In the genomic region with DNA sequence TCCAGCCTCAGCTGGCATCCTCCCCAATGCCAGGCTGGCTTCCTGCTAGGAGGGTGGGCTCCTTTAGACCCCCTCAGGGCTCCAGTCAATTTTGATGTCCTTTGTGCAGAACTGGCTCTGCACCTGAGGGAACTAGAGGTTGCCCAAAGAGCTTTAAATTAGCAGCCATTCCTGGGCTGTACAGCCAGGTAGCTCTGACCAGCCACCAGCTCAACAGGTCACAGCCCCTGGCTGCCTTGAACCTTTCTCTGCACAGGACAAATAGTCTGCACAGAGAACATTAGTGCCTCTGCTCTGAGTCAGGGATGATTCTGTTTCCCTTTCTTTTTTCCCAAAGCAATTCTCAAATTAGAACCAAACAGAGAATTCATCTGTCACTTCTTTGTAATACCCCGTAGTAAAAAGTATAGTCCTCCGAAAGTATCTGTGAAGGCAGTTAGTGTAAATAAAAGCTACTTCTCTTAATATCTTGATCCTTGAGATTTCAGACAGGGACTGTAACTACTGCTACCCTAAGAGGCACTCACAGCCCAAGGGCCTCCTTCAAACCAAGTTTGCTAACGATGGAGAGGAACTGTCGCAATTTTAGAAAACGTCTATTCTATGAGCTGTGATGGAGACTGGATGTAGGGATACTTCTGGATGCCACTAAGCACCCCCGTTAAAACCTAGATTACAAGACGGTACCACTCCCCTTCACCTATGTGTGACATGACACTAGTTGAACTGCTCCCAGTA, we compare ENCODE assay signal across 13 cellular contexts. TPM values are rescaled to one million over a fixed set of nuclear protein-coding genes. Genes with fewer than 3 reads are reported as not detected.
DNase-seq lines count a peak whose midpoint lies in the region; ATAC-seq, FAIRE-seq and TF ChIP-seq lines count a peak whose summit lies in the region.
"Had no signal": no experiment of that assay in that cellular context is flagged by ENCODE, and none has a peak within 500 bp of the region (broad histone marks: within the 10 kb centered on the region; RNA-seq: fewer than 3 reads in every experiment).

No MANE protein-coding gene starts in this region.

- no peak for ATAC-seq in thoracic aorta (ENCODE audit: insufficient number of reproducible peaks, low FRiP score, low read depth)

- no peaks in the 10 kb centered on the region for H3K27me3 ChIP-seq in mammary epithelial cell (ENCODE audit: insufficient read depth, low read length)
- no peaks in the 10 kb centered on the region for H3K27me3 ChIP-seq in breast epithelium
- no peaks in the 10 kb centered on the region for H3K27me3 ChIP-seq in OCI-LY3 (ENCODE audit: low read depth, low read length)
- no peaks in the 10 kb centered on the region for H3K27me3 ChIP-seq in endothelial cell of umbilical vein (ENCODE audit: control insufficient read depth in 2 of 2, insufficient read depth in 2 of 2, low read length in 2 of 2)
- no peaks in the 10 kb centered on the region for H3K27me3 ChIP-seq in thoracic aorta (replicated peaks; ENCODE audit: insufficient read depth)
- no peaks in the 10 kb centered on the region for H3K27me3 ChIP-seq in MG63
- H3K27me3 ChIP-seq: upper lobe of left lung had no signal

- no peaks in the 10 kb centered on the region for H3K36me3 ChIP-seq in mammary epithelial cell (ENCODE audit: insufficient read depth, low read length)
- H3K36me3 ChIP-seq in breast epithelium: no peaks in the 10 kb centered on the region
- H3K36me3 ChIP-seq in OCI-LY3 (replicated peaks; ENCODE audit: low read depth, low read length): peaks cover 13% of the 10 kb centered on the region
- H3K36me3 ChIP-seq in endothelial cell of umbilical vein (ENCODE audit: control insufficient read depth in 2 of 2, extremely low read depth in 1 of 2, insufficient read depth in 2 of 2, low read length in 2 of 2): no peaks in the 10 kb centered on the region
- H3K36me3 ChIP-seq in thoracic aorta: no peaks in the 10 kb centered on the region
- no peaks in the 10 kb centered on the region; the same call in 1 of the 2 replicates for H3K36me3 ChIP-seq in MG63
- no peaks in the 10 kb centered on the region for H3K36me3 ChIP-seq in kidney (ENCODE audit: control insufficient read depth in 1 of 2, insufficient read depth in 2 of 2, low read length in 2 of 2)
- H3K36me3 ChIP-seq: upper lobe of left lung had no signal

- WGBS in mammary epithelial cell (ENCODE audit: low coverage, missing lambda C conversion rate): 77% methylated on average over 7 of the region's 7 CpGs

- dilution Hi-C loops in mammary epithelial cell (cut with HindIII; ENCODE audit: low sequenced_read_pairs) (no loop called here), endothelial cell of umbilical vein (cut with MboI; ENCODE audit: extremely low pct_ligation_motif_present, low sequenced_read_pairs) (no loop called here)

- H2AFZ ChIP-seq in mammary epithelial cell (ENCODE audit: low read depth, low read length) (no peak overlapping the region), OCI-LY3 (ENCODE audit: low read depth, low read length) (no peak overlapping the region), endothelial cell of umbilical vein (ENCODE audit: low read depth, low read length) (no peak overlapping the region)

- FAIRE-seq in endothelial cell of umbilical vein (lab: Jason Lieb, UNC): no peak
- no peak for FAIRE-seq in kidney (lab: Jason Lieb, UNC)

- in situ Hi-C loops in mammary epithelial cell (cut with MboI; ENCODE audit: low sequenced_read_pairs in 2 of 2): no loop called here

- DNase-seq in mammary epithelial cell (no peak), breast epithelium (ENCODE audit: low spot score in 2 of 2) (no peak), endothelial cell of umbilical vein (ENCODE audit: low read depth, low spot score) (no peak), thoracic aorta (ENCODE audit: low spot score) (no peak), DMS 273 treated with DMSO at 0.1 percent for 48 hours (lab: John Stamatoyannopoulos, UW) (no peak), MG63 (no peak), kidney (no peak)
- DNase-seq: activated CD4-positive, CD25-positive, alpha-beta regulatory T cell treated with anti-CD3 and anti-CD28 coated beads, Interleukin-2, amount 50 U/mL, for 72 hours; H9; KBM-7; SHP77 had no signal

- H3K4me2 ChIP-seq in mammary epithelial cell (ENCODE audit: insufficient read depth, low read depth, low read length) (peak overlapping the region; percentile 31), OCI-LY3 (ENCODE audit: low read length) (peak overlapping the region; percentile 31), endothelial cell of umbilical vein (ENCODE audit: insufficient read depth, low read length) (peak overlapping the region; percentile 12)

- no peaks in the 10 kb centered on the region for H3K9me3 ChIP-seq in mammary epithelial cell (replicated peaks; ENCODE audit: insufficient read depth, low read length)
- H3K9me3 ChIP-seq in breast epithelium: no peaks in the 10 kb centered on the region
- no peaks in the 10 kb centered on the region for H3K9me3 ChIP-seq in OCI-LY3 (ENCODE audit: insufficient read depth, low read length)
- no peaks in the 10 kb centered on the region for H3K9me3 ChIP-seq in endothelial cell of umbilical vein (replicated peaks; ENCODE audit: control insufficient read depth, insufficient read depth, low read length)
- no peaks in the 10 kb centered on the region for H3K9me3 ChIP-seq in thoracic aorta
- H3K9me3 ChIP-seq in MG63: no peaks in the 10 kb centered on the region
- H3K9me3 ChIP-seq in kidney (ENCODE audit: control insufficient read depth in 1 of 2, low read length in 2 of 2): no peaks in the 10 kb centered on the region
- H3K9me3 ChIP-seq: upper lobe of left lung had no signal

- TF ChIP-seq POLR2A in breast epithelium (IDR thresholded peaks at IDR 0.05): no peak
- TF ChIP-seq POLR2A in endothelial cell of umbilical vein (IDR thresholded peaks at IDR 0.05; ENCODE audit: low read depth, low read length): no peak

- H3K4me3 ChIP-seq in mammary epithelial cell (replicated peaks in 1 of 3; ENCODE audit: insufficient read depth in 1 of 3, low read depth in 2 of 3, low read length in 3 of 3) (no peak overlapping the region), breast epithelium (peak overlapping the region in 1 of 3 donors; percentile 30), OCI-LY3 (ENCODE audit: low read length) (no peak overlapping the region), endothelial cell of umbilical vein (replicated peaks in 1 of 3; ENCODE audit: insufficient read depth in 1 of 3, low read depth in 1 of 3, low read length in 3 of 3) (no peak overlapping the region), thoracic aorta (peak overlapping the region; percentile 15), MG63 (no peak overlapping the region), kidney (ENCODE audit: low read length in 2 of 2) (no peak overlapping the region)
- H3K4me3 ChIP-seq: upper lobe of left lung had no signal

- POLR2A ChIA-PET in endothelial cell of umbilical vein (lab: Charles Lee): no interaction called here

- BruUV-seq in mammary epithelial cell (replicated peaks; lab: Mats Ljungman, UMichigan): no TSS peak
- no TSS peak for BruUV-seq in endothelial cell of umbilical vein (replicated peaks; lab: Mats Ljungman, UMichigan)

- H4K20me1 ChIP-seq in mammary epithelial cell (ENCODE audit: insufficient read depth, low read length): no peaks in the 10 kb centered on the region
- peaks cover 26% of the 10 kb centered on the region for H4K20me1 ChIP-seq in OCI-LY3 (ENCODE audit: insufficient read depth, low read length)
- no peaks in the 10 kb centered on the region for H4K20me1 ChIP-seq in endothelial cell of umbilical vein (replicated peaks; ENCODE audit: control insufficient read depth, extremely low read depth, insufficient read depth, low read length)

- H3K27ac ChIP-seq in mammary epithelial cell (ENCODE audit: insufficient read depth, low read depth, low read length) (no peak overlapping the region), breast epithelium (no peak overlapping the region), OCI-LY3 (ENCODE audit: low read length) (no peak overlapping the region), endothelial cell of umbilical vein (ENCODE audit: insufficient read depth, low read depth, low read length) (no peak overlapping the region), thoracic aorta (no peak overlapping the region), kidney (ENCODE audit: low read depth in 2 of 2, low read length in 2 of 2) (no peak overlapping the region)

- CTCF ChIA-PET in mammary epithelial cell (lab: Charles Lee; ENCODE audit: low non-redundant PET): no interaction called here
- CTCF ChIA-PET in endothelial cell of umbilical vein (lab: Charles Lee): interaction anchor here (1.2 kb wide), 1 partner anchor 10 kb away, joined by 5 read pairs; no protein-coding TSS in a partner anchor

- H3K9me1 ChIP-seq in endothelial cell of umbilical vein (replicated peaks; ENCODE audit: control insufficient read depth, extremely low read depth, insufficient read depth, low read length): no peaks in the 10 kb centered on the region

- H3K9ac ChIP-seq in mammary epithelial cell (ENCODE audit: insufficient read depth, low read length): no peak overlapping the region
- H3K9ac ChIP-seq in OCI-LY3 (ENCODE audit: low read length): no peak overlapping the region
- no peak overlapping the region for H3K9ac ChIP-seq in endothelial cell of umbilical vein (replicated peaks; ENCODE audit: extremely low read depth, insufficient read depth, low read length)
- peak overlapping the region in 1 of 2 donors; percentile 36 for H3K9ac ChIP-seq in kidney (ENCODE audit: low read length in 2 of 2)

- intact Hi-C loops in mammary epithelial cell (cut with micrococcal nuclease) (no loop called here), breast epithelium (cut with DNase I; ENCODE audit: low total_unique reads) (no loop called here), endothelial cell of umbilical vein (cut with micrococcal nuclease) (no loop called here), kidney (cut with DNase I) (no loop called here)

- TF ChIP-seq CTCF in mammary epithelial cell (conservative IDR thresholded peaks at IDR 0.05 in 1 of 2, IDR thresholded peaks at IDR 0.05 in 1 of 2; ENCODE audit: extremely low read depth in 1 of 2, insufficient read depth in 1 of 2, low read depth in 1 of 2, low read length in 2 of 2) (no peak), breast epithelium (IDR thresholded peaks at IDR 0.05) (no peak), OCI-LY3 (IDR thresholded peaks at IDR 0.05; ENCODE audit: low read depth, low read length) (no peak), endothelial cell of umbilical vein (IDR thresholded peaks at IDR 0.05; ENCODE audit: extremely low read depth in 1 of 2, insufficient read depth in 1 of 2, low read depth in 1 of 2, low read length in 2 of 2) (no peak), thoracic aorta (IDR thresholded peaks at IDR 0.05) (no peak), kidney (IDR thresholded peaks at IDR 0.05; ENCODE audit: borderline replicate concordance, extremely low read depth, insufficient read depth) (no peak)

- H3K79me2 ChIP-seq in mammary epithelial cell (ENCODE audit: insufficient read depth, low read length): peaks cover 56% of the 10 kb centered on the region
- peaks cover 59% of the 10 kb centered on the region for H3K79me2 ChIP-seq in OCI-LY3 (ENCODE audit: low read length)
- peaks cover 42% of the 10 kb centered on the region for H3K79me2 ChIP-seq in endothelial cell of umbilical vein (ENCODE audit: control insufficient read depth, insufficient read depth, low read length)

- peaks cover 23% of the 10 kb centered on the region for H3K4me1 ChIP-seq in mammary epithelial cell (ENCODE audit: insufficient read depth, low read length)
- H3K4me1 ChIP-seq in breast epithelium: peaks cover 0 to 14% of the 10 kb centered on the region in 2 donors
- peaks cover 44% of the 10 kb centered on the region for H3K4me1 ChIP-seq in OCI-LY3 (ENCODE audit: low read length)
- H3K4me1 ChIP-seq in endothelial cell of umbilical vein (ENCODE audit: control insufficient read depth, extremely low read depth, insufficient read depth, low read length): peaks cover 25% of the 10 kb centered on the region
- H3K4me1 ChIP-seq in thoracic aorta (ENCODE audit: control insufficient read depth in 1 of 2, low read depth in 2 of 2): peaks cover 40 to 61% of the 10 kb centered on the region in 2 donors
- H3K4me1 ChIP-seq in kidney (ENCODE audit: control insufficient read depth in 1 of 2, insufficient read depth in 1 of 2, low read depth in 1 of 2, low read length in 2 of 2): peaks cover 11 to 12% of the 10 kb centered on the region in 2 donors

RNA-seq across cellular contexts. Expression of gene TTC32, which starts 3.0 kb away (rescaled TPM):
- total RNA-seq in mammary epithelial cell: 10 to 100 TPM in 1 of 2 donors, 1 to 10 TPM in 1; 8.0 to 12.5 TPM
- polyA plus RNA-seq in mammary epithelial cell: 4.8 TPM
- not detected for polyA minus RNA-seq in mammary epithelial cell
- total RNA-seq in breast epithelium: 10 to 100 TPM; 16.7 to 35.1 (median 17.8) TPM
- total RNA-seq in endothelial cell of umbilical vein: 8.8 and 13.8 TPM in 2 replicates
- 8.7 and 9.4 TPM in 2 replicates for polyA plus RNA-seq in endothelial cell of umbilical vein
- 10.8 and 10.9 TPM in 2 replicates for polyA plus RNA-seq in endothelial cell of umbilical vein (2011; cell fraction: cytosol; rRNA removed)
- polyA plus RNA-seq in endothelial cell of umbilical vein (2011; cell fraction: nucleus; rRNA removed): 27.0 and 44.9 TPM in 2 replicates
- polyA plus RNA-seq in endothelial cell of umbilical vein (2012): 8.1 and 9.0 TPM in 2 replicates
- 4.4 and 7.6 TPM in 2 replicates for polyA minus RNA-seq in endothelial cell of umbilical vein
- polyA minus RNA-seq in endothelial cell of umbilical vein (2011; cell fraction: cytosol; rRNA and poly(A)+ RNA removed): 9.1 TPM
- polyA minus RNA-seq in endothelial cell of umbilical vein (2011; cell fraction: nucleus; rRNA and poly(A)+ RNA removed): 36.7 and 41.1 TPM in 2 replicates
- total RNA-seq in thoracic aorta: 10 to 100 TPM in 1 of 2 donors, 1 to 10 TPM in 1; 9.2 to 11.9 TPM
- total RNA-seq in MG63 (2014; rRNA removed; shearing (Covaris generic); ENCODE audit: low replicate concordance): 6.0 and 11.5 TPM in 2 replicates
- total RNA-seq in kidney: 17.7 TPM
- polyA plus RNA-seq in kidney (ENCODE audit: insufficient read depth, low read depth, low replicate concordance): 8.6 TPM
